ENCODE assay signal across 24 cellular contexts in the genomic region with DNA sequence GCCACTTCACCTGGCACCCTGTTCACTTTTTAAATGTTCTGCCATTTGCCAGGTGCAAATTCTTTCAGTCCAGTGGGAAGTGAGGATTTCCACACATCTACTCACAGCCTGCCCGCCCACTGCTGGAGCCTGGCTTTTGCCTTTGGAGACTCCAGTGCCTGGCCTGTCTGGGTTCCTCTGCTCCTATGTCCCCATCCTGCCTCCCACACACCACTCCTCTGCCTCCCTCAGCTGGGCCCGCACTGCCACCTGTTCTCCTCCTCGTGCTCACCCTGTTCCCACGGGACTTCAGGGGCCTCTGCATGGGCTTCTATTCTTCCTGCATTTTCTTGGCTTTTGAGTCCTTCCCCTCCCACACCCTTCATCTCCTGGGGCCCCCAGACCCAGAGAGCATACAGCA. TPM values are rescaled to one million over a fixed set of nuclear protein-coding genes. Genes with fewer than 3 reads are reported as not detected.
DNase-seq lines count a peak whose midpoint lies in the region; ATAC-seq and TF ChIP-seq lines count a peak whose summit lies in the region.
"Had no signal": no experiment of that assay in that cellular context is flagged by ENCODE, and none has a peak within 500 bp of the region (broad histone marks: within the 10 kb centered on the region; RNA-seq: fewer than 3 reads in every experiment).

No MANE protein-coding gene starts in this region.

- no peak overlapping the region for H3K4me2 ChIP-seq in osteoblast (ENCODE audit: insufficient read depth, low read length)
- H3K4me2 ChIP-seq: GM23338 had no signal

- no peaks in the 10 kb centered on the region for H3K9me3 ChIP-seq in osteoblast (ENCODE audit: low read depth, low read length)
- H3K9me3 ChIP-seq: colonic mucosa, prostate gland, sigmoid colon, vagina had no signal

- H3K4me1 ChIP-seq in osteoblast (ENCODE audit: insufficient read depth, low read length), result peaks cover 3% of the 10 kb centered on the region
- H3K4me1 ChIP-seq: colonic mucosa, prostate gland had no signal

- no peak overlapping the region for H2AFZ ChIP-seq in osteoblast (ENCODE audit: low read length)
- H2AFZ ChIP-seq: GM23338 had no signal

- H3K27ac Mint-ChIP-seq in chondrocyte (ENCODE audit: unreplicated experiment), result peak overlapping the region; percentile 27
- no peak overlapping the region for H3K27ac Mint-ChIP-seq in stimulated activated naive B cell treated with anti-CD40 and anti-IgM and Interleukin-4, amounts not matched to agents 10 μg/mL and 1 μg/mL and 100 μg/mL, for 72 hours
- H3K27ac Mint-ChIP-seq: activated B cell treated with CpG ODN at 0.5 μM for 24 hours; activated naive CD4-positive, alpha-beta T cell treated with anti-CD3 and anti-CD28 coated beads, Interleukin-2, amount 10 ng/mL, durations not matched to agents 7 days and 5 days; GM23338 had no signal

- H3K36me3 ChIP-seq in osteoblast (ENCODE audit: insufficient read depth, low read length), result no peaks in the 10 kb centered on the region
- H3K36me3 ChIP-seq: colonic mucosa, prostate gland, sigmoid colon, vagina had no signal

- H3K27me3 Mint-ChIP-seq in chondrocyte (ENCODE audit: low read depth), result peaks cover 2% of the 10 kb centered on the region
- H3K27me3 Mint-ChIP-seq in stimulated activated naive B cell treated with anti-CD40 and anti-IgM and Interleukin-4, amounts not matched to agents 10 μg/mL and 1 μg/mL and 100 μg/mL, for 72 hours, result peaks cover 10 to 17% of the 10 kb centered on the region in 2 donors

- no peaks in the 10 kb centered on the region for H4K20me1 ChIP-seq in osteoblast (ENCODE audit: insufficient read depth, low read length)

- ATAC-seq in stimulated activated naive B cell treated with anti-CD40 and anti-IgM and Interleukin-4, amounts not matched to agents 10 μg/mL and 1 μg/mL and 100 μg/mL, for 72 hours (replicated peaks), result no peak

- TF ChIP-seq CTCF in chondrocyte (IDR thresholded peaks at IDR 0.05) (no peak), osteoblast (IDR thresholded peaks at IDR 0.05; ENCODE audit: extremely low read depth, low read depth, low read length) (no peak), GM20000 (IDR thresholded peaks at IDR 0.05; ENCODE audit: extremely low read depth, missing control alignments) (no peak)

- H3K4me3 ChIP-seq in osteoblast (ENCODE audit: insufficient read depth, low read length), result no peak overlapping the region
- H3K4me3 ChIP-seq: colonic mucosa, GM23338, prostate gland, sigmoid colon, vagina had no signal

- H3K79me2 ChIP-seq in osteoblast (ENCODE audit: insufficient read depth, low read length), result no peaks in the 10 kb centered on the region

- DNase-seq in DMS 273 (lab: John Stamatoyannopoulos, UW; ENCODE audit: unreplicated experiment) (peak; percentile 60), DMS 273 treated with DMSO at 0.1 percent for 48 hours (lab: John Stamatoyannopoulos, UW) (no peak), LHCN-M2 (ENCODE audit: low read depth) (peak; percentile 33), chondrocyte (ENCODE audit: low spot score) (peak; percentile 77), osteoblast (ENCODE audit: insufficient read length, low spot score, missing footprints) (peak; percentile 59), mucosa of gallbladder (ENCODE audit: low spot score) (no peak), GM20000 (ENCODE audit: low spot score) (no peak)
- no peak for DNase-seq in stimulated activated naive B cell treated with anti-CD40 and anti-IgM and Interleukin-4, amounts not matched to agents 10 μg/mL and 1 μg/mL and 100 μg/mL, for 72 hours
- DNase-seq: activated B cell treated with CpG ODN at 0.5 μM for 24 hours; activated naive CD4-positive, alpha-beta T cell treated with anti-CD3 and anti-CD28 coated beads, Interleukin-2, amount 10 ng/mL, durations not matched to agents 7 days and 5 days; CD4-positive, alpha-beta memory T cell; colonic mucosa; effector memory CD4-positive, alpha-beta T cell; kidney glomerular epithelial cell; NCI-H1092; NCI-H2029; sigmoid colon; stimulated activated CD4-positive, alpha-beta T cell treated with anti-CD3 and anti-CD28 coated beads, Interleukin-15, amount 100 ng/mL, for 24 hours; stimulated activated naive CD4-positive, alpha-beta T cell; T-helper 1 cell had no signal

- peaks cover 10% of the 10 kb centered on the region for H3K4me1 Mint-ChIP-seq in chondrocyte (ENCODE audit: low read depth)
- H3K4me1 Mint-ChIP-seq in stimulated activated naive B cell treated with anti-CD40 and anti-IgM and Interleukin-4, amounts not matched to agents 10 μg/mL and 1 μg/mL and 100 μg/mL, for 72 hours, result peaks cover 8 to 14% of the 10 kb centered on the region in 2 donors

- no peak overlapping the region for H3K4me3 Mint-ChIP-seq in chondrocyte (ENCODE audit: unreplicated experiment)
- no peak overlapping the region for H3K4me3 Mint-ChIP-seq in stimulated activated naive B cell treated with anti-CD40 and anti-IgM and Interleukin-4, amounts not matched to agents 10 μg/mL and 1 μg/mL and 100 μg/mL, for 72 hours
- H3K4me3 Mint-ChIP-seq: activated B cell treated with CpG ODN at 0.5 μM for 24 hours; activated naive CD4-positive, alpha-beta T cell treated with anti-CD3 and anti-CD28 coated beads, Interleukin-2, amount 10 ng/mL, durations not matched to agents 7 days and 5 days; CD4-positive, alpha-beta memory T cell; GM23338 had no signal

- H3K9me3 Mint-ChIP-seq in chondrocyte (ENCODE audit: low read depth), result no peaks in the 10 kb centered on the region
- H3K9me3 Mint-ChIP-seq in stimulated activated naive B cell treated with anti-CD40 and anti-IgM and Interleukin-4, amounts not matched to agents 10 μg/mL and 1 μg/mL and 100 μg/mL, for 72 hours, result no peaks in the 10 kb centered on the region
- H3K9me3 Mint-ChIP-seq: activated B cell treated with CpG ODN at 0.5 μM for 24 hours; activated naive CD4-positive, alpha-beta T cell treated with anti-CD3 and anti-CD28 coated beads, Interleukin-2, amount 10 ng/mL, durations not matched to agents 7 days and 5 days; CD4-positive, alpha-beta memory T cell; GM23338 had no signal

- H3K27me3 ChIP-seq in osteoblast (ENCODE audit: insufficient read depth, low read length), result no peaks in the 10 kb centered on the region
- H3K27me3 ChIP-seq: colonic mucosa, vagina had no signal

- H3K27ac ChIP-seq in osteoblast (ENCODE audit: low read depth, low read length), result no peak overlapping the region
- H3K27ac ChIP-seq: 22Rv1, colonic mucosa, prostate gland, sigmoid colon, vagina had no signal

- no peaks in the 10 kb centered on the region for H3K36me3 Mint-ChIP-seq in chondrocyte (ENCODE audit: low read depth)
- no peaks in the 10 kb centered on the region for H3K36me3 Mint-ChIP-seq in stimulated activated naive B cell treated with anti-CD40 and anti-IgM and Interleukin-4, amounts not matched to agents 10 μg/mL and 1 μg/mL and 100 μg/mL, for 72 hours
- H3K36me3 Mint-ChIP-seq: activated naive CD4-positive, alpha-beta T cell treated with anti-CD3 and anti-CD28 coated beads, Interleukin-2, amount 10 ng/mL, durations not matched to agents 7 days and 5 days; CD4-positive, alpha-beta memory T cell had no signal

RNA-seq across cellular contexts. Expression of a gene that starts 7.9 kb away (rescaled TPM):
- total RNA-seq in LHCN-M2 (2014; rRNA removed) (7.6 and 10.7 TPM in 2 replicates), chondrocyte (5.8 to 8.7 TPM (median 6.0 TPM) in 3 replicates), osteoblast (6.5 and 8.0 TPM in 2 replicates), mucosa of gallbladder (5.6 TPM)
- polyA plus RNA-seq in LHCN-M2 (2012), result 5.8 TPM

RNA-seq across cellular contexts. Expression of a gene that starts 23.3 kb away (rescaled TPM):
- total RNA-seq in LHCN-M2 (2014; rRNA removed) (9.9 and 10.8 TPM in 2 replicates), chondrocyte (10.4 to 16.4 TPM (median 13.0 TPM) in 3 replicates), osteoblast (12.3 and 17.7 TPM in 2 replicates), mucosa of gallbladder (24.3 TPM)
- polyA plus RNA-seq in LHCN-M2 (2012), result 4.1 TPM

Comparison
In these comparisons a context has a peak if more than half of its experiments do, and no peak if none do; other contexts are left out.
1. DNase-seq: peak in DMS 273 (single experiment), LHCN-M2 (single experiment), chondrocyte (single experiment) and osteoblast (single experiment); none in DMS 273 treated with DMSO at 0.1 percent for 48 hours (single experiment), mucosa of gallbladder (single experiment), stimulated activated naive B cell treated with anti-CD40 and anti-IgM and Interleukin-4, amounts not matched to agents 10 μg/mL and 1 μg/mL and 100 μg/mL, for 72 hours (single experiment) and GM20000 (single experiment).